ENCODE assay signal across 29 cellular contexts in genomic region chr11:117548876-117549275, GRCh38.
"Had no signal": no experiment of that assay in that cellular context is flagged by ENCODE, and none has a peak within 500 bp of the region (broad histone marks: within the 10 kb centered on the region; RNA-seq: fewer than 3 reads in every experiment).

No MANE protein-coding gene starts in this region.

- DNase-seq: activated B cell treated with CpG ODN at 0.5 μM for 24 hours; activated CD4-positive, alpha-beta T cell treated with anti-CD3 and anti-CD28 coated beads for 48 hours; activated CD4-positive, alpha-beta T cell treated with anti-CD3 and anti-CD28 coated beads, Interleukin-2, amount 50 U/mL, for 1 hour; activated CD4-positive, alpha-beta T cell treated with anti-CD3 and anti-CD28 coated beads, Interleukin-2, amount 50 U/mL, for 48 hours; activated CD8-positive, alpha-beta memory T cell treated with anti-CD3 and anti-CD28 coated beads for 24 hours; activated CD8-positive, alpha-beta T cell treated with anti-CD3 and anti-CD28 coated beads for 36 hours; activated effector memory CD4-positive, alpha-beta T cell treated with Interleukin-2 at 50 U/mL for 16 hours; activated gamma-delta T cell treated with Interleukin-2 at 50 U/mL for 16 hours; activated naive CD4-positive, alpha-beta T cell treated with anti-CD3 and anti-CD28 coated beads, Interleukin-2, amount 50 U/mL, for 16 hours; activated naive CD4-positive, alpha-beta T cell treated with Interleukin-2 at 50 U/mL for 16 hours; activated T-cell treated with anti-CD3 and anti-CD28 coated beads, Interleukin-2, amount 50 U/mL, for 4 hours; amniotic stem cell; anterior cingulate cortex; cortex of kidney; dermis blood vessel endothelial cell; effector CD4-positive, alpha-beta T cell; effector memory CD8-positive, alpha-beta T cell; erythroblast; foreskin keratinocyte; gastrocnemius medialis; glutamatergic neuron; T-helper 1 cell; T-helper 17 cell; T1000; WERI-Rb-1 had no signal

- H3K9me3 ChIP-seq: esophagus muscularis mucosa, gastrocnemius medialis had no signal

- H3K36me3 ChIP-seq: esophagus muscularis mucosa, gastrocnemius medialis, WERI-Rb-1 had no signal

- H3K4me1 Mint-ChIP-seq: activated B cell treated with CpG ODN at 0.5 μM for 24 hours; activated T-helper 17 cell treated with anti-CD3 and anti-CD28 coated beads, Interleukin-2, amount 50 U/mL, for 72 hours had no signal

- H3K36me3 Mint-ChIP-seq: activated naive CD8-positive, alpha-beta T cell had no signal

- H3K9me3 Mint-ChIP-seq: activated B cell treated with CpG ODN at 0.5 μM for 24 hours; activated CD8-positive, alpha-beta T cell treated with anti-CD3 and anti-CD28 coated beads for 36 hours; activated T-cell treated with anti-CD3 and anti-CD28 coated beads, Interleukin-2, amount 50 U/mL, for 4 hours; activated T-helper 17 cell treated with anti-CD3 and anti-CD28 coated beads, Interleukin-2, amount 50 U/mL, for 72 hours; effector memory CD8-positive, alpha-beta T cell; T-helper 2 cell treated with Interferon-gamma antibody and Interleukin-4, amounts not matched to agents 5 μg/mL and 100 μg/mL, for 36 hours had no signal

- H3K4me1 ChIP-seq: esophagus muscularis mucosa, foreskin keratinocyte, gastrocnemius medialis had no signal

- H3K27ac ChIP-seq: esophagus muscularis mucosa, foreskin keratinocyte, gastrocnemius medialis, WERI-Rb-1 had no signal

- H3K4me3 ChIP-seq: esophagus muscularis mucosa, gastrocnemius medialis had no signal

- H3K27ac Mint-ChIP-seq: activated B cell treated with CpG ODN at 0.5 μM for 24 hours; activated CD8-positive, alpha-beta T cell treated with anti-CD3 and anti-CD28 coated beads for 36 hours; activated naive CD8-positive, alpha-beta T cell; activated T-helper 17 cell treated with anti-CD3 and anti-CD28 coated beads, Interleukin-2, amount 50 U/mL, for 72 hours; effector memory CD8-positive, alpha-beta T cell; T-helper 17 cell; T-helper 2 cell treated with Interferon-gamma antibody and Interleukin-4, amounts not matched to agents 5 μg/mL and 100 μg/mL, for 36 hours had no signal

- H3K4me3 Mint-ChIP-seq: activated B cell treated with CpG ODN at 0.5 μM for 24 hours; activated CD8-positive, alpha-beta T cell treated with anti-CD3 and anti-CD28 coated beads for 36 hours; activated naive CD8-positive, alpha-beta T cell; activated T-cell treated with anti-CD3 and anti-CD28 coated beads, Interleukin-2, amount 50 U/mL, for 4 hours; activated T-helper 17 cell treated with anti-CD3 and anti-CD28 coated beads, Interleukin-2, amount 50 U/mL, for 72 hours; effector memory CD8-positive, alpha-beta T cell; T-helper 17 cell; T-helper 2 cell treated with Interferon-gamma antibody and Interleukin-4, amounts not matched to agents 5 μg/mL and 100 μg/mL, for 36 hours had no signal

- H3K27me3 Mint-ChIP-seq: activated CD8-positive, alpha-beta T cell treated with anti-CD3 and anti-CD28 coated beads for 36 hours; activated naive CD8-positive, alpha-beta T cell had no signal
